Comparison of ENCODE assay signal across 1 cellular context in the genomic region with DNA sequence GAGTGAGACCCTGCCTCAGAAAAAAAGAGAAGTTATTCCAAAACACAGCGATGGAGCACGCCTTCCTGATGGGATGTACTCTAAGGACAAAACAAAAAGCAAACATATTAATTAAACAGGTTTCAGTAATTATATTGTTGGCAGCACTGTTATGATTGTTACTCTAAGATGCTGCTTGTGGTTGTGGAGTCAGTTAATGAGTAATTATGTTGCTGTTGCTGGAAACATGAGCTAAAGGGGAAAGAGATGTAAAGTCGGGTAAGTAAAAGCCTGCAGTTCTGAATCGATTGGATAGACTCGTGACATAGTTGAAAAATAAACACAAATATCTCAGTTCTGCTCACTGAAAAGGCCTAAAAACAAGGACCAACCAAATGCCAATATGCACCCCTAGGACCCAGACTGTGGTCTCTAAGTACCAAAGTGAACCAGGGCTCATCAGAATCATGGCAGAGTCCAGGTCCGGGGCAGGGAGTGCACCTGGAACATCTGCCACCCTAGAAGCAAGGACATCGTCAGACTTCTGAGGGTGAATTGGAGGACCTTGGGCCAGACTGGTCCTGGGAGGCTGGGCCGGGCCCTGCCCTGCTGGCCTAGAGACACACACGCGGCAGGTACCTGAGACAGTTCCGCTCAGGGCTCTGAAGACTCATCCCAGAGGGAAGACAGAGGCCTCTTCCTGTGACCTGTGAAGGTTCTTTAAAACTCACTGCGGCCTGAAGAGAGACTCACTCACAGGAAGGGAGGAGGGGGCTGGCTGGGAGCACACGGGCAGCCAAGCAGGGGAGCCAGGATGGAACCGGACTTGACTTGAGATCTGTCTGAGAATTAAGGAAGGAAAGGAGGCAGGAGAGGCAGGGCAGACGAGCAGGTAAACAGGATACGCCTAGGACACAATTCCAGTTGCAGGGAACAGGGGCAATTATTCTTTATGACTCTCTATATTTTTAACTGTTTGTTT.
TF ChIP-seq lines count a peak whose summit lies in the region.

No MANE protein-coding gene starts in this region.

TF ChIP-seq in HepG2, 621 proteins besides CTCF, POLR2A, EP300 and RAD21 (continued from another document):
- TF ChIP-seq, protein P1, sequence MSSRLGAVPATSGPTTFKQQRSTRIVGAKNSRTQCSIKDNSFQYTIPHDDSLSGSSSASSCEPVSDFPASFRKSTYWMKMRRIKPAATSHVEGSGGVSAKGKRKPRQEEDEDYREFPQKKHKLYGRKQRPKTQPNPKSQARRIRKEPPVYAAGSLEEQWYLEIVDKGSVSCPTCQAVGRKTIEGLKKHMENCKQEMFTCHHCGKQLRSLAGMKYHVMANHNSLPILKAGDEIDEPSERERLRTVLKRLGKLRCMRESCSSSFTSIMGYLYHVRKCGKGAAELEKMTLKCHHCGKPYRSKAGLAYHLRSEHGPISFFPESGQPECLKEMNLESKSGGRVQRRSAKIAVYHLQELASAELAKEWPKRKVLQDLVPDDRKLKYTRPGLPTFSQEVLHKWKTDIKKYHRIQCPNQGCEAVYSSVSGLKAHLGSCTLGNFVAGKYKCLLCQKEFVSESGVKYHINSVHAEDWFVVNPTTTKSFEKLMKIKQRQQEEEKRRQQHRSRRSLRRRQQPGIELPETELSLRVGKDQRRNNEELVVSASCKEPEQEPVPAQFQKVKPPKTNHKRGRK (CRISPR knock-in tag; IDR thresholded peaks at IDR 0.05): no peak
- TF ChIP-seq, protein P2, sequence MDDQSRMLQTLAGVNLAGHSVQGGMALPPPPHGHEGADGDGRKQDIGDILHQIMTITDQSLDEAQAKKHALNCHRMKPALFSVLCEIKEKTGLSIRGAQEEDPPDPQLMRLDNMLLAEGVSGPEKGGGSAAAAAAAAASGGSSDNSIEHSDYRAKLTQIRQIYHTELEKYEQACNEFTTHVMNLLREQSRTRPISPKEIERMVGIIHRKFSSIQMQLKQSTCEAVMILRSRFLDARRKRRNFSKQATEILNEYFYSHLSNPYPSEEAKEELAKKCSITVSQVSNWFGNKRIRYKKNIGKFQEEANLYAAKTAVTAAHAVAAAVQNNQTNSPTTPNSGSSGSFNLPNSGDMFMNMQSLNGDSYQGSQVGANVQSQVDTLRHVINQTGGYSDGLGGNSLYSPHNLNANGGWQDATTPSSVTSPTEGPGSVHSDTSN (CRISPR knock-in tag; IDR thresholded peaks at IDR 0.05; ENCODE audit: borderline replicate concordance): no peak
- TF ChIP-seq TBP (CRISPR knock-in tag; IDR thresholded peaks at IDR 0.05): no peak
- TF ChIP-seq, protein P3, sequence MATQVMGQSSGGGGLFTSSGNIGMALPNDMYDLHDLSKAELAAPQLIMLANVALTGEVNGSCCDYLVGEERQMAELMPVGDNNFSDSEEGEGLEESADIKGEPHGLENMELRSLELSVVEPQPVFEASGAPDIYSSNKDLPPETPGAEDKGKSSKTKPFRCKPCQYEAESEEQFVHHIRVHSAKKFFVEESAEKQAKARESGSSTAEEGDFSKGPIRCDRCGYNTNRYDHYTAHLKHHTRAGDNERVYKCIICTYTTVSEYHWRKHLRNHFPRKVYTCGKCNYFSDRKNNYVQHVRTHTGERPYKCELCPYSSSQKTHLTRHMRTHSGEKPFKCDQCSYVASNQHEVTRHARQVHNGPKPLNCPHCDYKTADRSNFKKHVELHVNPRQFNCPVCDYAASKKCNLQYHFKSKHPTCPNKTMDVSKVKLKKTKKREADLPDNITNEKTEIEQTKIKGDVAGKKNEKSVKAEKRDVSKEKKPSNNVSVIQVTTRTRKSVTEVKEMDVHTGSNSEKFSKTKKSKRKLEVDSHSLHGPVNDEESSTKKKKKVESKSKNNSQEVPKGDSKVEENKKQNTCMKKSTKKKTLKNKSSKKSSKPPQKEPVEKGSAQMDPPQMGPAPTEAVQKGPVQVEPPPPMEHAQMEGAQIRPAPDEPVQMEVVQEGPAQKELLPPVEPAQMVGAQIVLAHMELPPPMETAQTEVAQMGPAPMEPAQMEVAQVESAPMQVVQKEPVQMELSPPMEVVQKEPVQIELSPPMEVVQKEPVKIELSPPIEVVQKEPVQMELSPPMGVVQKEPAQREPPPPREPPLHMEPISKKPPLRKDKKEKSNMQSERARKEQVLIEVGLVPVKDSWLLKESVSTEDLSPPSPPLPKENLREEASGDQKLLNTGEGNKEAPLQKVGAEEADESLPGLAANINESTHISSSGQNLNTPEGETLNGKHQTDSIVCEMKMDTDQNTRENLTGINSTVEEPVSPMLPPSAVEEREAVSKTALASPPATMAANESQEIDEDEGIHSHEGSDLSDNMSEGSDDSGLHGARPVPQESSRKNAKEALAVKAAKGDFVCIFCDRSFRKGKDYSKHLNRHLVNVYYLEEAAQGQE (IDR thresholded peaks at IDR 0.05; ENCODE audit: borderline replicate concordance in 1 of 2, low read depth in 1 of 2, low read length in 2 of 2): 0 out of 4 replicates have a peak, but pooled peaks of 1 of the 2 experiments have one; percentile 14
- TF ChIP-seq ZMYM4 (CRISPR knock-in tag; IDR thresholded peaks at IDR 0.05): no peak
TF ChIP-seq in HepG2: peak in this region for 2.
